In genomic region chr6:47479156-47479541, GRCh38 we compare ENCODE assay signal across 8 cellular contexts. TPM values are rescaled to one million over a fixed set of nuclear protein-coding genes. Genes with fewer than 3 reads are reported as not detected.
DNase-seq lines count a peak whose midpoint lies in the region; ATAC-seq, FAIRE-seq and TF ChIP-seq lines count a peak whose summit lies in the region.

No MANE protein-coding gene starts in this region.

- H3F3A ChIP-seq in Loucy (ENCODE audit: low read depth): peaks cover 3% of the 10 kb centered on the region; the same call in 1 of the 2 replicates

- no peak for FAIRE-seq in HTR-8/SVneo (lab: Jason Lieb, UNC)

- H3K27me3 Mint-ChIP-seq in chondrocyte (ENCODE audit: low read depth): no peaks in the 10 kb centered on the region

- peak overlapping the region; percentile 96 for H3K4me3 ChIP-seq in BLaER1
- H3K4me3 ChIP-seq in Loucy (ENCODE audit: low read length, poor library complexity, severe bottlenecking): peak overlapping the region; percentile 90
- peak overlapping the region; percentile 56 for H3K4me3 ChIP-seq in mucosa of stomach (ENCODE audit: low read length)

- no peaks in the 10 kb centered on the region for H3K36me3 Mint-ChIP-seq in chondrocyte (ENCODE audit: low read depth)

- H3K27ac ChIP-seq in BLaER1: peak overlapping the region; percentile 96

- H3K9me3 Mint-ChIP-seq in chondrocyte (ENCODE audit: low read depth): no peaks in the 10 kb centered on the region

- H3K9me2 ChIP-seq in Loucy (replicated peaks; ENCODE audit: low read depth, low read length): no peaks in the 10 kb centered on the region

- H3K36me3 ChIP-seq in BLaER1 (no peaks in the 10 kb centered on the region), Loucy (ENCODE audit: insufficient read depth, low read length) (no peaks in the 10 kb centered on the region), mucosa of stomach (ENCODE audit: control insufficient read depth, insufficient read depth, low read length) (no peaks in the 10 kb centered on the region)

- H3K4me2 ChIP-seq in BLaER1 (peak overlapping the region; percentile 86), Loucy (ENCODE audit: low read depth, low read length, poor library complexity, severe bottlenecking) (peak overlapping the region; percentile 92)

- H3K27me3 ChIP-seq in BLaER1 (no peaks in the 10 kb centered on the region), Loucy (ENCODE audit: insufficient read depth, low read length, poor library complexity, severe bottlenecking) (no peaks in the 10 kb centered on the region), mucosa of stomach (ENCODE audit: control insufficient read depth, insufficient read depth, low read length) (no peaks in the 10 kb centered on the region)

- TF ChIP-seq CTCF in Loucy (conservative IDR thresholded peaks at IDR 0.05; ENCODE audit: low read length) (no peak), chondrocyte (IDR thresholded peaks at IDR 0.05) (no peak)

- peaks cover 60% of the 10 kb centered on the region for H3K79me2 ChIP-seq in Loucy (ENCODE audit: insufficient read depth, low read length)

- no peak overlapping the region for H2AFZ ChIP-seq in Loucy (ENCODE audit: low read length)

- H3K4me1 ChIP-seq in BLaER1 (peaks cover 37% of the 10 kb centered on the region), Loucy (ENCODE audit: insufficient read depth, low read length, poor library complexity, severe bottlenecking) (peaks cover 50% of the 10 kb centered on the region), mucosa of stomach (ENCODE audit: control insufficient read depth, insufficient read depth, low read length) (peaks cover 18% of the 10 kb centered on the region)

- DNase-seq in chondrocyte (ENCODE audit: low spot score) (no peak), MV-4-11 (lab: John Stamatoyannopoulos, UW) (no peak), NCI-H1092 (lab: John Stamatoyannopoulos, UW) (no peak), HTR-8/SVneo (ENCODE audit: insufficient read length, low spot score) (no peak)

- no peaks in the 10 kb centered on the region for H3K9me3 ChIP-seq in BLaER1
- no peaks in the 10 kb centered on the region for H3K9me3 ChIP-seq in Loucy (ENCODE audit: insufficient read depth, low read depth, low read length)
- H3K9me3 ChIP-seq in mucosa of stomach (ENCODE audit: control insufficient read depth, low read length): no peaks in the 10 kb centered on the region

- H3K4me3 Mint-ChIP-seq in chondrocyte (ENCODE audit: unreplicated experiment): peak overlapping the region; percentile 98

- no peak for ATAC-seq in HG02885 (IDR thresholded peaks at IDR 0.05; ENCODE audit: poor library complexity, unreplicated experiment)

- H4K20me1 ChIP-seq in BLaER1: peaks cover 58% of the 10 kb centered on the region
- H4K20me1 ChIP-seq in Loucy (ENCODE audit: insufficient read depth, low read length, poor library complexity, severe bottlenecking): peaks cover 52% of the 10 kb centered on the region

- H3K4me1 Mint-ChIP-seq in chondrocyte (ENCODE audit: low read depth): peaks cover 42% of the 10 kb centered on the region

- peak overlapping the region; percentile 97 for H3K9ac ChIP-seq in BLaER1
- H3K9ac ChIP-seq in Loucy (ENCODE audit: low read depth, low read length, poor library complexity, severe bottlenecking): peak overlapping the region; percentile 91
- H3K9ac ChIP-seq in mucosa of stomach (ENCODE audit: low read length): peak overlapping the region; percentile 93

- peak overlapping the region; percentile 97 for H3K27ac Mint-ChIP-seq in chondrocyte (ENCODE audit: unreplicated experiment)

RNA-seq across cellular contexts. Expression of gene CD2AP, which starts 1.6 kb away (rescaled TPM):
- 16.1 to 17.8 TPM (median 16.2 TPM) in 3 replicates for total RNA-seq in chondrocyte
